14 cellular contexts compared by ENCODE assay signal in the genomic region with DNA sequence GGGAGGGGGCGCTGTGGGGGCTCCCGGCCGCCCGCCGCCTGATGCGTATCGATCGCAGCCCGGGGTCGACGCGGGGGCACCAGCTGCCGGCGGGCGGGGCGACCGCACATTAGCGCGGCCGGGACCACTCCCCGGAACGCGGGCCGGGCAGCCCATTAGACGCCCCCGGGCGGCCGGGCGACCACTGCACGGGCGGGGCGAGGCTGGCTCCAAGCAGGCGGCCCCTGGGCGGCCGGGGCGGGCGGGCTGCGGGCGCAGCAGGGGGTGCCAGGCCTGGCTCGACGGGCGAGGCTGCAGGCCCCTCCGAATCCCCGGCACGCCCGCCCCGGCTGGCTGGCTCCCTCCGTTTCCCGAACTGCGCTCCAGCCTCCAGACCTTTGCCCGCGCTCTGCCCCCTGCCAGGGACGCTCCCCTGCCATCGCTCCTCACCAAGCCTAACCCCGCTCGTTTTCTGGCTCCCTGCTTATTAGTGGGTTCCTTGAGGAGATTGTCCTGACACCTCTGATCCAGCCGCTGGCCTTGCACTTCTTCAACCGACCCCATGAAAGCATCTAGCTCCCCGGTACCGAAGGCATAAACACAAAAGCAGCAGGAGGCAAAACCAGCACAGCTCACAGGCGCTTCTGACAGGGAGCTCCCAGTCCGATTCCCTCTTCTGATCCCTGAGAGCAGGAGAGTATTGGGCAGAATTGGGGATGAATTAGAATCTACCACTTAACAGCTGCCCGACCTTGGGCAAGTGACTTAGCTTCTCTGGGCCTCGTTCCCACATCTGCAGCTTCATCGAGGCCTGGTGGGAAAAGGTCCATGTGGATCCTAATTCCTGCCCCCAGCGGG.
DNase-seq lines count a peak whose midpoint lies in the region; ATAC-seq, FAIRE-seq and TF ChIP-seq lines count a peak whose summit lies in the region.
"Had no signal": no experiment of that assay in that cellular context is flagged by ENCODE, and none has a peak within 500 bp of the region (broad histone marks: within the 10 kb centered on the region; RNA-seq: fewer than 3 reads in every experiment).

No MANE protein-coding gene starts in this region.

- peaks cover 5% of the 10 kb centered on the region for H3K36me3 Mint-ChIP-seq in Calu3 (ENCODE audit: insufficient read depth, unreplicated experiment)
- H3K36me3 Mint-ChIP-seq in activated T-helper 17 cell treated with anti-CD3 and anti-CD28 coated beads, Interleukin-2, amount 50 U/mL, for 72 hours (ENCODE audit: low read depth): no peaks in the 10 kb centered on the region

- H2BK5ac ChIP-seq in neuronal stem cell (ENCODE audit: low read length): no peak overlapping the region

- WGBS in neuronal stem cell (ENCODE audit: extremely low coverage in 2 of 2, insufficient read length in 2 of 2, insufficient replicate concordance in 1 of 2), 2 donors: no CpG with 5 or more reads among the region's 66 CpGs

- H3K79me2 ChIP-seq in endothelial cell of umbilical vein (ENCODE audit: control insufficient read depth, insufficient read depth, low read length): no peaks in the 10 kb centered on the region

- H2BK15ac ChIP-seq in neuronal stem cell (ENCODE audit: low read length): no peak overlapping the region

- H3K9me3 Mint-ChIP-seq in Calu3 (ENCODE audit: low read depth, unreplicated experiment): no peaks in the 10 kb centered on the region
- no peaks in the 10 kb centered on the region for H3K9me3 Mint-ChIP-seq in activated T-helper 17 cell treated with anti-CD3 and anti-CD28 coated beads, Interleukin-2, amount 50 U/mL, for 72 hours
- H3K9me3 Mint-ChIP-seq: CD4-positive, alpha-beta T cell had no signal

- H4K8ac ChIP-seq in neuronal stem cell (ENCODE audit: low read depth, low read length): no peak overlapping the region

- no TSS peak for BruUV-seq in Calu3 (replicated peaks; lab: Mats Ljungman, UMichigan)
- no TSS peak for BruUV-seq in endothelial cell of umbilical vein (replicated peaks; lab: Mats Ljungman, UMichigan)

- no peaks in the 10 kb centered on the region for H4K20me1 ChIP-seq in endothelial cell of umbilical vein (replicated peaks; ENCODE audit: control insufficient read depth, extremely low read depth, insufficient read depth, low read length)

- H3K4ac ChIP-seq in neuronal stem cell (ENCODE audit: low read length): no peak overlapping the region

- TF ChIP-seq CTCF in Calu3 (IDR thresholded peaks at IDR 0.05; ENCODE audit: unreplicated experiment) (no peak), endothelial cell of umbilical vein (IDR thresholded peaks at IDR 0.05; ENCODE audit: extremely low read depth in 1 of 2, insufficient read depth in 1 of 2, low read depth in 1 of 2, low read length in 2 of 2) (no peak), colonic mucosa (IDR thresholded peaks at IDR 0.05) (no peak)

- H3K4me2 ChIP-seq in endothelial cell of umbilical vein (ENCODE audit: insufficient read depth, low read length) (no peak overlapping the region), neuronal stem cell (ENCODE audit: insufficient read depth, low read length, poor library complexity, severe bottlenecking) (peak overlapping the region; percentile 31)
- H3K4me2 ChIP-seq: KMS-11 had no signal

- H3K4me1 Mint-ChIP-seq in Calu3 (ENCODE audit: low read depth, unreplicated experiment): peaks cover 27% of the 10 kb centered on the region
- no peaks in the 10 kb centered on the region for H3K4me1 Mint-ChIP-seq in activated T-helper 17 cell treated with anti-CD3 and anti-CD28 coated beads, Interleukin-2, amount 50 U/mL, for 72 hours

- H3K18ac ChIP-seq in neuronal stem cell (ENCODE audit: low read length): peak overlapping the region; percentile 1

- H3K27ac Mint-ChIP-seq in Calu3 (ENCODE audit: unreplicated experiment): no peak overlapping the region
- H3K27ac Mint-ChIP-seq in activated T-helper 17 cell treated with anti-CD3 and anti-CD28 coated beads, Interleukin-2, amount 50 U/mL, for 72 hours: no peak overlapping the region
- H3K27ac Mint-ChIP-seq: CD4-positive, alpha-beta T cell had no signal

- H2BK12ac ChIP-seq in neuronal stem cell (ENCODE audit: low read length): no peak overlapping the region

- H3K4me3 Mint-ChIP-seq in Calu3 (ENCODE audit: low read depth, unreplicated experiment): peak overlapping the region; percentile 65
- H3K4me3 Mint-ChIP-seq in activated T-helper 17 cell treated with anti-CD3 and anti-CD28 coated beads, Interleukin-2, amount 50 U/mL, for 72 hours: no peak overlapping the region
- H3K4me3 Mint-ChIP-seq: CD4-positive, alpha-beta T cell had no signal

- peaks cover 25 to 31% of the 10 kb centered on the region in 2 experiments for H3K27me3 ChIP-seq in endothelial cell of umbilical vein (ENCODE audit: control insufficient read depth in 2 of 2, insufficient read depth in 2 of 2, low read length in 2 of 2)
- H3K27me3 ChIP-seq in neuronal stem cell (ENCODE audit: control insufficient read depth in 3 of 3, insufficient read depth in 3 of 3, low read depth in 1 of 3, low read length in 3 of 3): peaks cover 5 to 40% (median 20%) of the 10 kb centered on the region in 3 experiments
- peaks cover 22% of the 10 kb centered on the region for H3K27me3 ChIP-seq in colonic mucosa

- H3K9me3 ChIP-seq in endothelial cell of umbilical vein (replicated peaks; ENCODE audit: control insufficient read depth, insufficient read depth, low read length): no peaks in the 10 kb centered on the region
- H3K9me3 ChIP-seq in neuronal stem cell (replicated peaks in 1 of 2; ENCODE audit: control insufficient read depth in 2 of 2, insufficient read depth in 1 of 2, low read depth in 1 of 2, low read length in 2 of 2): no peaks in the 10 kb centered on the region
- no peaks in the 10 kb centered on the region for H3K9me3 ChIP-seq in colonic mucosa
- H3K9me3 ChIP-seq: psoas muscle had no signal

- POLR2A ChIA-PET in endothelial cell of umbilical vein (lab: Charles Lee): no interaction called here

- no peak overlapping the region for H2AFZ ChIP-seq in endothelial cell of umbilical vein (ENCODE audit: low read depth, low read length)
- H2AFZ ChIP-seq in neuronal stem cell (ENCODE audit: low read length): no peak overlapping the region

- intact Hi-C loops in Calu3 (cut with micrococcal nuclease; ENCODE audit: unreplicated experiment) (no loop called here), endothelial cell of umbilical vein (cut with micrococcal nuclease) (no loop called here), colonic mucosa (cut with DNase I) (no loop called here)

- H3K23ac ChIP-seq in neuronal stem cell (ENCODE audit: low read depth, low read length, poor library complexity): peak overlapping the region; percentile 76

- H3K36me3 ChIP-seq in endothelial cell of umbilical vein (ENCODE audit: control insufficient read depth in 2 of 2, extremely low read depth in 1 of 2, insufficient read depth in 2 of 2, low read length in 2 of 2) (no peaks in the 10 kb centered on the region), neuronal stem cell (replicated peaks in 1 of 2; ENCODE audit: control insufficient read depth in 2 of 2, insufficient read depth in 2 of 2, low read length in 2 of 2) (no peaks in the 10 kb centered on the region), colonic mucosa (no peaks in the 10 kb centered on the region)

- no peak for DNase-seq in Calu3
- peak; percentile 42 for DNase-seq in HuH-7.5 (ENCODE audit: low spot score)
- no peak for DNase-seq in endothelial cell of umbilical vein (ENCODE audit: low read depth, low spot score)
- no peak for DNase-seq in neuronal stem cell (ENCODE audit: low spot score)
- no peak for DNase-seq in colonic mucosa
- no peak for DNase-seq in cerebellar cortex (ENCODE audit: low spot score)
- DNase-seq: activated CD4-positive, alpha-beta T cell treated with anti-CD3 and anti-CD28 coated beads for 48 hours; CD4-positive, alpha-beta T cell; NCI-H2081 treated with DMSO at 0.1 percent for 48 hours; OCI-M1; stimulated activated CD4-positive, alpha-beta T cell treated with anti-CD3 and anti-CD28 coated beads, Interleukin-4, amount 100 ng/mL, for 4 hours had no signal

- TF ChIP-seq POLR2A in endothelial cell of umbilical vein (IDR thresholded peaks at IDR 0.05; ENCODE audit: low read depth, low read length): no peak

- H3K9ac ChIP-seq in endothelial cell of umbilical vein (replicated peaks; ENCODE audit: extremely low read depth, insufficient read depth, low read length): no peak overlapping the region
- no peak overlapping the region for H3K9ac ChIP-seq in neuronal stem cell (ENCODE audit: low read depth, low read length, poor library complexity)
- no peak overlapping the region for H3K9ac ChIP-seq in colonic mucosa (ENCODE audit: low read depth in 2 of 2, low read length in 2 of 2)
- H3K9ac ChIP-seq: KMS-11 had no signal

- no peak for ATAC-seq in activated T-helper 17 cell treated with anti-CD3 and anti-CD28 coated beads, Interleukin-2, amount 50 U/mL, for 72 hours (replicated peaks)
- ATAC-seq: psoas muscle had no signal

- H3K27ac ChIP-seq in endothelial cell of umbilical vein (ENCODE audit: insufficient read depth, low read depth, low read length) (no peak overlapping the region), neuronal stem cell (replicated peaks; ENCODE audit: low read length) (no peak overlapping the region), colonic mucosa (no peak overlapping the region)
- H3K27ac ChIP-seq: KMS-11, psoas muscle had no signal

- dilution Hi-C loops in endothelial cell of umbilical vein (cut with MboI; ENCODE audit: extremely low pct_ligation_motif_present, low sequenced_read_pairs): no loop called here

- no peaks in the 10 kb centered on the region for H3K4me1 ChIP-seq in endothelial cell of umbilical vein (ENCODE audit: control insufficient read depth, extremely low read depth, insufficient read depth, low read length)
- H3K4me1 ChIP-seq in neuronal stem cell (ENCODE audit: control insufficient read depth in 2 of 2, insufficient read depth in 1 of 2, low read depth in 1 of 2, low read length in 2 of 2): peaks cover 6 to 11% of the 10 kb centered on the region in 2 donors
- H3K4me1 ChIP-seq in colonic mucosa: no peaks in the 10 kb centered on the region
- H3K4me1 ChIP-seq: psoas muscle had no signal

- FAIRE-seq in endothelial cell of umbilical vein (lab: Jason Lieb, UNC): no peak

- no peak overlapping the region for H3K14ac ChIP-seq in neuronal stem cell (ENCODE audit: low read length)

- CTCF ChIA-PET in Calu3 (lab: Charles Lee): no interaction called here
- CTCF ChIA-PET in endothelial cell of umbilical vein (lab: Charles Lee): interaction anchor here (0.9 kb wide), 1 partner anchor 22 kb away, joined by 3 read pairs; no protein-coding TSS in a partner anchor

- H3K4me3 ChIP-seq in endothelial cell of umbilical vein (replicated peaks in 1 of 3; ENCODE audit: insufficient read depth in 1 of 3, low read depth in 1 of 3, low read length in 3 of 3) (no peak overlapping the region), neuronal stem cell (ENCODE audit: low read length in 2 of 2) (peak overlapping the region in 1 of 2 donors; percentile 52), colonic mucosa (no peak overlapping the region)
- H3K4me3 ChIP-seq: psoas muscle had no signal

- no peaks in the 10 kb centered on the region for H3K9me1 ChIP-seq in endothelial cell of umbilical vein (replicated peaks; ENCODE audit: control insufficient read depth, extremely low read depth, insufficient read depth, low read length)

- H2AK5ac ChIP-seq in neuronal stem cell (ENCODE audit: low read depth, low read length): peak overlapping the region; percentile 9

- H3K79me1 ChIP-seq in neuronal stem cell (ENCODE audit: low read depth, low read length): no peaks in the 10 kb centered on the region

- peaks cover 22% of the 10 kb centered on the region for H3K27me3 Mint-ChIP-seq in Calu3 (ENCODE audit: unreplicated experiment)
- peaks cover 35% of the 10 kb centered on the region for H3K27me3 Mint-ChIP-seq in activated T-helper 17 cell treated with anti-CD3 and anti-CD28 coated beads, Interleukin-2, amount 50 U/mL, for 72 hours

- H2BK120ac ChIP-seq in neuronal stem cell (ENCODE audit: low read depth, low read length): no peak overlapping the region

- no peak overlapping the region for H4K91ac ChIP-seq in neuronal stem cell (ENCODE audit: low read depth, low read length, poor library complexity)
